ENCODE assay signal across 29 cellular contexts in genomic region chr6:63744810-63745209, GRCh38.
"Had no signal": no experiment of that assay in that cellular context is flagged by ENCODE, and none has a peak within 500 bp of the region (broad histone marks: within the 10 kb centered on the region; RNA-seq: fewer than 3 reads in every experiment).

No MANE protein-coding gene starts in this region.

- H3K4me1 Mint-ChIP-seq: endodermal cell had no signal

- H3K9me3 ChIP-seq: colonic mucosa, esophagus muscularis mucosa, esophagus squamous epithelium, gastrocnemius medialis had no signal

- H3K27ac ChIP-seq: colonic mucosa, coronary artery, dorsolateral prefrontal cortex, epithelial cell of prostate, esophagus muscularis mucosa, esophagus squamous epithelium, foreskin keratinocyte, gastrocnemius medialis, gastroesophageal sphincter, heart left ventricle, heart right ventricle had no signal

- H3K27me3 ChIP-seq: colonic mucosa, dorsolateral prefrontal cortex, esophagus muscularis mucosa, esophagus squamous epithelium, foreskin keratinocyte, gastrocnemius medialis, gastroesophageal sphincter, heart left ventricle, heart right ventricle had no signal

- H3K4me3 Mint-ChIP-seq: dendritic cell treated with granulocyte-macrophage colony-stimulating factor and Interleukin-4, amounts not matched to agents 40 ng/mL and 50 ng/mL, for 4 days; effector memory CD8-positive, alpha-beta T cell; endodermal cell had no signal

- H3K4me3 ChIP-seq: colonic mucosa, coronary artery, dorsolateral prefrontal cortex, esophagus muscularis mucosa, esophagus squamous epithelium, gastrocnemius medialis, gastroesophageal sphincter, heart left ventricle, heart right ventricle had no signal

- DNase-seq: colonic mucosa; cortex of kidney; dermis blood vessel endothelial cell; dorsolateral prefrontal cortex; effector CD4-positive, alpha-beta T cell; effector CD8-positive, alpha-beta T cell; effector memory CD4-positive, alpha-beta T cell; effector memory CD8-positive, alpha-beta T cell; endodermal cell; erythroblast; esophagus squamous epithelium; foreskin fibroblast; foreskin keratinocyte; foreskin melanocyte; gastrocnemius medialis; glutamatergic neuron; head of caudate nucleus; heart left ventricle; heart right ventricle had no signal

- H3K36me3 ChIP-seq: colonic mucosa, esophagus squamous epithelium, gastrocnemius medialis, gastroesophageal sphincter, heart left ventricle, heart right ventricle had no signal

- ATAC-seq: effector memory CD8-positive, alpha-beta T cell; esophagus mucosa; foreskin keratinocyte; gastrocnemius medialis; gastroesophageal sphincter; heart left ventricle; heart right ventricle had no signal

- FAIRE-seq: colon, endometrium, endothelial cell of umbilical vein, frontal cortex had no signal

- H3K4me1 ChIP-seq: colonic mucosa, gastrocnemius medialis, heart left ventricle, heart right ventricle had no signal

- H3K27ac Mint-ChIP-seq: dendritic cell treated with granulocyte-macrophage colony-stimulating factor and Interleukin-4, amounts not matched to agents 40 ng/mL and 50 ng/mL, for 4 days; effector memory CD8-positive, alpha-beta T cell; endodermal cell had no signal
